In genomic region chr3:149832086-149832485, GRCh38 we compare ENCODE assay signal across 27 cellular contexts. TPM values are rescaled to one million over a fixed set of nuclear protein-coding genes. Genes with fewer than 3 reads are reported as not detected.
"Had no signal": no experiment of that assay in that cellular context is flagged by ENCODE, and none has a peak within 500 bp of the region (broad histone marks: within the 10 kb centered on the region; RNA-seq: fewer than 3 reads in every experiment).

No MANE protein-coding gene starts in this region.

- DNase-seq: activated B cell treated with CpG ODN at 0.5 μM for 24 hours; activated CD4-positive, alpha-beta memory T cell treated with anti-CD3 and anti-CD28 coated beads for 36 hours; activated CD4-positive, alpha-beta T cell treated with anti-CD3 and anti-CD28 coated beads for 4 hours; activated naive CD8-positive, alpha-beta T cell treated with anti-CD3 and anti-CD28 coated beads for 36 hours; activated T-cell treated with anti-CD3 and anti-CD28 coated beads for 4 hours; amygdala; body of pancreas; caudate nucleus; foreskin keratinocyte; left lung; occipital lobe; stimulated activated CD4-positive, alpha-beta T cell treated with anti-CD3 and anti-CD28 coated beads, Interleukin-12 subunit alpha, Interleukin-12 subunit beta, amount 100 ng/mL, for 4 hours; stimulated activated CD4-positive, alpha-beta T cell treated with anti-CD3 and anti-CD28 coated beads, Interleukin-1b, Interleukin-23, amount 100 ng/mL, for 48 hours; stimulated activated CD8-positive, alpha-beta memory T cell treated with anti-CD3 and anti-CD28 coated beads, Interleukin-4, amount 100 ng/mL, for 48 hours; stimulated activated naive CD4-positive, alpha-beta T cell; T-helper 1 cell; T-helper 9 cell; thyroid gland had no signal

- H3K9me3 ChIP-seq: thyroid gland had no signal

- H3K4me3 ChIP-seq: body of pancreas, coronary artery, left lung, thyroid gland had no signal

- H3K27me3 ChIP-seq: body of pancreas, foreskin keratinocyte, left lung, thyroid gland had no signal

- H3K4me1 ChIP-seq: body of pancreas, foreskin keratinocyte, thyroid gland had no signal

- H3K27ac ChIP-seq: body of pancreas, coronary artery, foreskin keratinocyte, left lung, thyroid gland had no signal

- H3K36me3 ChIP-seq: left lung, thyroid gland had no signal

- ATAC-seq: body of pancreas, esophagus mucosa, foreskin keratinocyte, left lung had no signal

RNA-seq across cellular contexts. Expression of gene ANKUB1, which starts 39.7 kb away (rescaled TPM):
- total RNA-seq: activated B cell treated with CpG ODN at 0.5 μM for 24 hours; activated CD4-positive, alpha-beta memory T cell treated with anti-CD3 and anti-CD28 coated beads for 36 hours; activated naive CD8-positive, alpha-beta T cell treated with anti-CD3 and anti-CD28 coated beads for 36 hours; activated T-helper 1 cell treated with anti-CD3 and anti-CD28 coated beads, Interleukin-12 subunit alpha, Interleukin-12 subunit beta, Interleukin-2, Interleukin-4 antibody, amounts not matched to agents 30 ng/mL and 10 ng/mL and 1 ng/mL, durations not matched to agents 14 hours and 24 hours and 36 hours; body of pancreas; esophagus mucosa; kidney epithelial cell; lung microvascular endothelial cell; progenitor cell of endocrine pancreas; subcutaneous adipose tissue; thyroid gland; ureter had no signal
- polyA plus RNA-seq: neural cell had no signal
